ENCODE assay signal across 1 cellular context in the genomic region with DNA sequence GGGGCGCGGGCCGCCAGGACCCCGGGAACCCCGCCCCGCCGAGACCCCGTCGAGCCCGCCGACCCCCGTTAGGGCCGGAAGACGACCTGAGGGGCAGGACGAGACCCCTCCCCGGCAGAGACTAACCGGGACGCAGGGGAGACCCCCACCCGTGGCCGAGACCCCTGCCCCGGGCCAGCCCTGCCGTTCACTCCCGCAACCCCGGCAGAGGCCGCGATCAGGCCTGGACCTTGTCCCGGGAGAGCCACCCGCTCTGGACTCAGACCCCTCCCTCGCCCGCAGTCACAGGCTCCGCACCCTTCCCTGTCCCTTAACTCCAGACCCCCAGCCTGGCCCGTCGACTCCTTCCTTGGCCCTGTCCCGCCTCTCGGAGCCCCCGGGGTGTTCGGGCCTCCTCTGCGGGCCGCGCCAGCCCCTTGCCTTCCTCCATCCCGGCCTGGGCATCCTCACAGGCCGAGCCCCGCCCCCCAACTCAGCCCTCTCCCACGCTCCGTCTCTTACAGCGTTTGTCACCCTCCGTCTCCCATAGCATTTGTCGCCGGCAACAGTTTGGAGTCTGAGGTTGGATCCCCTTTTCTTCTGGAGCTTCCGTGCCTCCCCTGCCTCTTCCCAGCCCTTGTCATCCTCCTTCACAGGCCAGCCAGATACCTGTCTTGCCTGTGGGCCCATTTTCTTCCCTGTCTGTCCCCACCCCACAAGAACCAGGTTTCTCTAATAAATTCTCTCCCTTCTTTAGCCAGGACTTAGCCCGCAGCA.
TF ChIP-seq lines count a peak whose summit lies in the region.

No MANE protein-coding gene starts in this region.

TF ChIP-seq in HepG2, 621 proteins besides CTCF, POLR2A, EP300 and RAD21 (continued from another document):
- TF ChIP-seq ZNF205 (CRISPR knock-in tag; IDR thresholded peaks at IDR 0.05) (no peak), ZNF891 (CRISPR knock-in tag; IDR thresholded peaks at IDR 0.05) (no peak; the same call in 1 of the 2 replicates), ZNF232 (CRISPR knock-in tag; IDR thresholded peaks at IDR 0.05; ENCODE audit: borderline replicate concordance) (peak; percentile 3; the same call in 1 of the 2 replicates), HCFC1 (IDR thresholded peaks at IDR 0.05; ENCODE audit: low read depth, low read length) (no peak), ZNF570 (CRISPR knock-in tag; IDR thresholded peaks at IDR 0.05; ENCODE audit: borderline replicate concordance) (no peak), ERF (CRISPR knock-in tag; IDR thresholded peaks at IDR 0.05) (no peak), KLF11 (CRISPR knock-in tag; IDR thresholded peaks at IDR 0.05) (peak; percentile 17; the same call in 1 of the 2 replicates), PCBP1 (IDR thresholded peaks at IDR 0.05; ENCODE audit: borderline replicate concordance, low read depth, low read length) (peak; percentile 84; the same call in 1 of the 2 replicates)
- TF ChIP-seq, protein P1, sequence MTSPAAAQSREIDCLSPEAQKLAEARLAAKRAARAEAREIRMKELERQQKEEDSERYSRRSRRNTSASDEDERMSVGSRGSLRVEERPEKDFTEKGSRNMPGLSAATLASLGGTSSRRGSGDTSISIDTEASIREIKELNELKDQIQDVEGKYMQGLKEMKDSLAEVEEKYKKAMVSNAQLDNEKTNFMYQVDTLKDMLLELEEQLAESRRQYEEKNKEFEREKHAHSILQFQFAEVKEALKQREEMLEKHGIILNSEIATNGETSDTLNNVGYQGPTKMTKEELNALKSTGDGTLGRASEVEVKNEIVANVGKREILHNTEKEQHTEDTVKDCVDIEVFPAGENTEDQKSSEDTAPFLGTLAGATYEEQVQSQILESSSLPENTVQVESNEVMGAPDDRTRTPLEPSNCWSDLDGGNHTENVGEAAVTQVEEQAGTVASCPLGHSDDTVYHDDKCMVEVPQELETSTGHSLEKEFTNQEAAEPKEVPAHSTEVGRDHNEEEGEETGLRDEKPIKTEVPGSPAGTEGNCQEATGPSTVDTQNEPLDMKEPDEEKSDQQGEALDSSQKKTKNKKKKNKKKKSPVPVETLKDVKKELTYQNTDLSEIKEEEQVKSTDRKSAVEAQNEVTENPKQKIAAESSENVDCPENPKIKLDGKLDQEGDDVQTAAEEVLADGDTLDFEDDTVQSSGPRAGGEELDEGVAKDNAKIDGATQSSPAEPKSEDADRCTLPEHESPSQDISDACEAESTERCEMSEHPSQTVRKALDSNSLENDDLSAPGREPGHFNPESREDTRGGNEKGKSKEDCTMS (CRISPR knock-in tag; conservative IDR thresholded peaks at IDR 0.05) = no peak
